In genomic region chr6:35024601-35025054, GRCh38 we compare ENCODE assay signal across 8 cellular contexts.
DNase-seq lines count a peak whose midpoint lies in the region; FAIRE-seq lines count a peak whose summit lies in the region.

No MANE protein-coding gene starts in this region.

- H3K4me1 ChIP-seq in SJCRH30: peaks cover 25% of the 10 kb centered on the region
- H3K4me1 ChIP-seq in CD4-positive, alpha-beta memory T cell (ENCODE audit: insufficient read depth, low read length): no peaks in the 10 kb centered on the region

- H3K36me3 Mint-ChIP-seq in CD4-positive, alpha-beta memory T cell: peaks cover 10 to 19% of the 10 kb centered on the region in 2 donors

- H3K27ac ChIP-seq in SJCRH30: peak overlapping the region; percentile 11; the same call in 1 of the 2 replicates
- no peak overlapping the region for H3K27ac ChIP-seq in CD4-positive, alpha-beta memory T cell (ENCODE audit: low read depth, low read length)

- no peak overlapping the region for H3K27ac Mint-ChIP-seq in CD4-positive, alpha-beta memory T cell

- FAIRE-seq in HTR-8/SVneo (lab: Jason Lieb, UNC): no peak

- no peak overlapping the region for H3K4me3 ChIP-seq in SJCRH30
- no peak overlapping the region for H3K4me3 ChIP-seq in CD4-positive, alpha-beta memory T cell (ENCODE audit: low read length in 2 of 2)

- H3K27me3 ChIP-seq in SJCRH30: no peaks in the 10 kb centered on the region
- no peaks in the 10 kb centered on the region for H3K27me3 ChIP-seq in CD4-positive, alpha-beta memory T cell (ENCODE audit: insufficient read depth, low read length)

- POLR2A ChIA-PET in CD4-positive, alpha-beta memory T cell (lab: Charles Lee; ENCODE audit: partially characterized antibody): no interaction called here

- H3K4me3 Mint-ChIP-seq in CD4-positive, alpha-beta memory T cell: no peak overlapping the region

- no peaks in the 10 kb centered on the region for H3K9me3 ChIP-seq in SJCRH30 (replicated peaks)
- no peaks in the 10 kb centered on the region for H3K9me3 ChIP-seq in CD4-positive, alpha-beta memory T cell (ENCODE audit: control insufficient read depth in 1 of 2, low read length in 2 of 2)

- H3K36me3 ChIP-seq in SJCRH30: peaks cover 13% of the 10 kb centered on the region
- H3K36me3 ChIP-seq in CD4-positive, alpha-beta memory T cell (ENCODE audit: insufficient read depth, low read length): no peaks in the 10 kb centered on the region

- intact Hi-C loops in CD4-positive, alpha-beta memory T cell (cut with micrococcal nuclease): no loop called here

- CTCF ChIA-PET in CD4-positive, alpha-beta memory T cell (lab: Charles Lee; ENCODE audit: partially characterized antibody): no interaction called here

- no peaks in the 10 kb centered on the region for H3K27me3 Mint-ChIP-seq in CD4-positive, alpha-beta memory T cell

- peaks cover 0 to 5% (median 2%) of the 10 kb centered on the region in 4 donors for H3K4me1 Mint-ChIP-seq in CD4-positive, alpha-beta memory T cell

- DNase-seq in HTR-8/SVneo (ENCODE audit: insufficient read length, low spot score) (peak; percentile 19), SJCRH30 (peak; percentile 72 to 84), glomerular visceral epithelial cell (ENCODE audit: extremely low spot score) (peak; percentile 40), pulmonary artery endothelial cell (ENCODE audit: low read depth, low spot score) (peak; percentile 79), NCI-H1436 (lab: John Stamatoyannopoulos, UW) (no peak), OCI-M2 (lab: John Stamatoyannopoulos, UW; ENCODE audit: unreplicated experiment) (no peak), GM19238 (ENCODE audit: insufficient read length, low spot score) (no peak)
- no peak for DNase-seq in CD4-positive, alpha-beta memory T cell

- H3K9me3 Mint-ChIP-seq in CD4-positive, alpha-beta memory T cell: no peaks in the 10 kb centered on the region

Comparison
In these comparisons a context has a peak if more than half of its experiments do, and no peak if none do; other contexts are left out.
1. DNase-seq: peak in HTR-8/SVneo (single experiment), SJCRH30 (2 of 2), glomerular visceral epithelial cell (single experiment) and pulmonary artery endothelial cell (single experiment); none in NCI-H1436 (single experiment), CD4-positive, alpha-beta memory T cell (0 of 5), OCI-M2 (single experiment) and GM19238 (single experiment).